ENCODE assay signal across 8 cellular contexts in genomic region chr20:25065625-25066338, GRCh38. TPM values are rescaled to one million over a fixed set of nuclear protein-coding genes. Genes with fewer than 3 reads are reported as not detected.
DNase-seq lines count a peak whose midpoint lies in the region; ATAC-seq and TF ChIP-seq lines count a peak whose summit lies in the region.

No MANE protein-coding gene starts in this region.

- H3K27ac Mint-ChIP-seq in activated naive CD4-positive, alpha-beta T cell treated with anti-CD3 and anti-CD28 coated beads, Interleukin-2, amount 10 ng/mL, durations not matched to agents 7 days and 5 days, result no peak overlapping the region
- H3K27ac Mint-ChIP-seq in progenitor cell of endocrine pancreas, result no peak overlapping the region

- CTCF ChIA-PET in PC-9 (lab: Charles Lee), result interaction anchor here (1.2 kb wide), 1 partner anchor 71 kb away, joined by 5 read pairs; no protein-coding TSS in a partner anchor
- CTCF ChIA-PET in activated naive CD4-positive, alpha-beta T cell treated with anti-CD3 and anti-CD28 coated beads, Interleukin-2, amount 10 ng/mL, durations not matched to agents 7 days and 5 days (lab: Charles Lee), result interaction anchor here (0.5 to 12.3 kb wide), 8 partner anchors 10 to 135 kb away, joined by 3 to 184 read pairs (median 4); no protein-coding TSS in a partner anchor

- H3K79me2 ChIP-seq in PC-9 (ENCODE audit: low read depth), result no peaks in the 10 kb centered on the region

- DNase-seq in AG08396 (ENCODE audit: low spot score) (peak; percentile 69), GM13976 (ENCODE audit: low spot score) (peak; percentile 76), PC-9 (peak; percentile 68 to 76), Right ventricle myocardium inferior (ENCODE audit: missing footprints) (peak; percentile 71), progenitor cell of endocrine pancreas (ENCODE audit: low spot score, unreplicated experiment) (no peak)
- peak; percentile 79 for DNase-seq in activated naive CD4-positive, alpha-beta T cell treated with anti-CD3 and anti-CD28 coated beads, Interleukin-2, amount 10 ng/mL, durations not matched to agents 7 days and 5 days

- peak; percentile 52 for TF ChIP-seq CTCF in GM13976 (IDR thresholded peaks at IDR 0.05; ENCODE audit: borderline replicate concordance, control extremely low read depth, extremely low read depth, insufficient read depth, missing control alignments)
- peak; percentile 83 for TF ChIP-seq CTCF in PC-9 (conservative IDR thresholded peaks at IDR 0.05)
- peak; percentile 72 for TF ChIP-seq CTCF in progenitor cell of endocrine pancreas (IDR thresholded peaks at IDR 0.05; ENCODE audit: unreplicated experiment)

- H3K36me3 ChIP-seq in PC-9 (ENCODE audit: low read depth), result no peaks in the 10 kb centered on the region

- H3K36me3 Mint-ChIP-seq in activated naive CD4-positive, alpha-beta T cell treated with anti-CD3 and anti-CD28 coated beads, Interleukin-2, amount 10 ng/mL, durations not matched to agents 7 days and 5 days, result no peaks in the 10 kb centered on the region
- H3K36me3 Mint-ChIP-seq in progenitor cell of endocrine pancreas (ENCODE audit: insufficient read depth), result no peaks in the 10 kb centered on the region

- peaks cover 23% of the 10 kb centered on the region; the same call in 1 of the 2 replicates for H3F3A ChIP-seq in PC-9 (ENCODE audit: insufficient read depth, low read depth)

- intact Hi-C loops in PC-9 (cut with micrococcal nuclease; ENCODE audit: unreplicated experiment), result loop anchor here (1.0 to 5.0 kb wide), 4 partner anchors 72 to 1178 kb away; no protein-coding TSS in a partner anchor
- intact Hi-C loops in Right ventricle myocardium inferior (cut with DNase I), result loop anchor here (1.0 to 5.0 kb wide), 2 partner anchors 70 to 112 kb away; no protein-coding TSS in a partner anchor

- no peak overlapping the region for H3K4me3 Mint-ChIP-seq in activated naive CD4-positive, alpha-beta T cell treated with anti-CD3 and anti-CD28 coated beads, Interleukin-2, amount 10 ng/mL, durations not matched to agents 7 days and 5 days
- H3K4me3 Mint-ChIP-seq in progenitor cell of endocrine pancreas (ENCODE audit: low read depth), result no peak overlapping the region

- BruUV-seq in PC-9 (replicated peaks; lab: Mats Ljungman, UMichigan), result no TSS peak

- H3K27me3 Mint-ChIP-seq in activated naive CD4-positive, alpha-beta T cell treated with anti-CD3 and anti-CD28 coated beads, Interleukin-2, amount 10 ng/mL, durations not matched to agents 7 days and 5 days, result peaks cover 64% of the 10 kb centered on the region
- peaks cover 51% of the 10 kb centered on the region for H3K27me3 Mint-ChIP-seq in progenitor cell of endocrine pancreas

- no peaks in the 10 kb centered on the region for H4K20me1 ChIP-seq in PC-9 (ENCODE audit: insufficient read depth)

- POLR2A ChIA-PET in PC-9 (lab: Charles Lee; ENCODE audit: unreplicated experiment), result interaction anchor here (0.6 kb wide), 1 partner anchor 113 kb away, joined by 3 read pairs; no protein-coding TSS in a partner anchor

- H2AFZ ChIP-seq in PC-9, result no peak overlapping the region

- no peak overlapping the region for H3K4me3 ChIP-seq in PC-9

- H3K9me3 Mint-ChIP-seq in activated naive CD4-positive, alpha-beta T cell treated with anti-CD3 and anti-CD28 coated beads, Interleukin-2, amount 10 ng/mL, durations not matched to agents 7 days and 5 days, result no peaks in the 10 kb centered on the region
- H3K9me3 Mint-ChIP-seq in progenitor cell of endocrine pancreas (ENCODE audit: low read depth), result no peaks in the 10 kb centered on the region

- no peaks in the 10 kb centered on the region for H3K27me3 ChIP-seq in PC-9 (ENCODE audit: insufficient read depth, low read depth)

- peaks cover 24% of the 10 kb centered on the region for H3K4me1 ChIP-seq in PC-9 (replicated peaks; ENCODE audit: insufficient read depth)

- ATAC-seq in HG03354 (IDR thresholded peaks at IDR 0.05; ENCODE audit: poor library complexity, severe bottlenecking, unreplicated experiment) (peak; percentile 92), Right ventricle myocardium inferior (peak; percentile 73), HG03139 (IDR thresholded peaks at IDR 0.05; ENCODE audit: unreplicated experiment) (no peak)

- H3K4me1 Mint-ChIP-seq in activated naive CD4-positive, alpha-beta T cell treated with anti-CD3 and anti-CD28 coated beads, Interleukin-2, amount 10 ng/mL, durations not matched to agents 7 days and 5 days, result peaks cover 3% of the 10 kb centered on the region
- H3K4me1 Mint-ChIP-seq in progenitor cell of endocrine pancreas (ENCODE audit: low read depth), result peaks cover 8% of the 10 kb centered on the region

- 0 out of 2 replicates have a peak, but pooled peaks cover 3% of the 10 kb centered on the region for H3K9me3 ChIP-seq in PC-9 (ENCODE audit: insufficient read depth, low read depth)

- H3K27ac ChIP-seq in PC-9, result no peak overlapping the region

- H3K4me2 ChIP-seq in PC-9, result peak overlapping the region; percentile 32; the same call in 1 of the 2 replicates

- in situ Hi-C loops in GM13976 (cut with MboI; ENCODE audit: low sequenced_read_pairs, unreplicated experiment), result loop anchor here (25.0 kb wide), 1 partner anchor 347 kb away; the partner anchor contains the start of gene GINS1

- H3K9me2 ChIP-seq in PC-9 (ENCODE audit: insufficient read depth), result no peaks in the 10 kb centered on the region

RNA-seq across cellular contexts. Expression of gene ACSS1, which starts 7.8 kb away (rescaled TPM):
- total RNA-seq in PC-9 (2021) (12.8 and 12.9 TPM in 2 replicates), Right ventricle myocardium inferior (135 TPM), progenitor cell of endocrine pancreas (0.67 and 0.72 TPM in 2 replicates)

RNA-seq across cellular contexts. Expression of gene VSX1, which starts 16.2 kb away (rescaled TPM):
- total RNA-seq in PC-9 (2021), result 0.65 and 1.5 TPM in 2 replicates
- 0.14 TPM for total RNA-seq in Right ventricle myocardium inferior
- total RNA-seq in progenitor cell of endocrine pancreas, result not detected in 2 replicates
